Comparison of ENCODE assay signal across 9 cellular contexts in genomic region chr6:145148392-145149175, GRCh38.
DNase-seq lines count a peak whose midpoint lies in the region; ATAC-seq and TF ChIP-seq lines count a peak whose summit lies in the region.
"Had no signal": no experiment of that assay in that cellular context is flagged by ENCODE, and none has a peak within 500 bp of the region (broad histone marks: within the 10 kb centered on the region; RNA-seq: fewer than 3 reads in every experiment).

No MANE protein-coding gene starts in this region.

- TF ChIP-seq EP300 in tibial nerve (IDR thresholded peaks at IDR 0.05): no peak

- WGBS in tibial nerve, 2 donors: 56 to 58% methylated on average over 4 of the region's 4 CpGs

- TF ChIP-seq POLR2A in gastrocnemius medialis (IDR thresholded peaks at IDR 0.05) (no peak), tibial nerve (IDR thresholded peaks at IDR 0.05) (no peak)

- H4K20me1 ChIP-seq in Karpas-422 (ENCODE audit: insufficient read depth, low read depth, low read length): no peaks in the 10 kb centered on the region

- in situ Hi-C loops in gastrocnemius medialis (cut with MboI; ENCODE audit: low sequenced_read_pairs in 4 of 4): no loop called here

- no peak overlapping the region for H2AFZ ChIP-seq in Karpas-422 (ENCODE audit: low read length)

- TF ChIP-seq CTCF in activated CD8-positive, alpha-beta T cell treated with anti-CD3 and anti-CD28 coated beads for 36 hours (IDR thresholded peaks at IDR 0.05): no peak
- TF ChIP-seq CTCF in gastrocnemius medialis (IDR thresholded peaks at IDR 0.05 in 4 of 5, conservative IDR thresholded peaks at IDR 0.05 in 1 of 5) (no peak), tibial nerve (IDR thresholded peaks at IDR 0.05) (no peak)

- H3K36me3 ChIP-seq in Karpas-422 (ENCODE audit: insufficient read depth, low read length) (no peaks in the 10 kb centered on the region), gastrocnemius medialis (no peaks in the 10 kb centered on the region), tibial nerve (no peaks in the 10 kb centered on the region)

- CTCF ChIA-PET in activated CD8-positive, alpha-beta T cell treated with anti-CD3 and anti-CD28 coated beads for 36 hours (lab: Charles Lee): no interaction called here
- CTCF ChIA-PET in activated CD8-positive, alpha-beta T cell treated with anti-CD3 and anti-CD28 coated beads, Interleukin-2, amount 10 ng/mL, durations not matched to agents 7 days and 5 days (lab: Charles Lee): no interaction called here

- no peak for ATAC-seq in activated CD8-positive, alpha-beta T cell treated with anti-CD3 and anti-CD28 coated beads for 36 hours
- no peak for ATAC-seq in activated CD8-positive, alpha-beta T cell treated with anti-CD3 and anti-CD28 coated beads, Interleukin-2, amount 10 ng/mL, durations not matched to agents 7 days and 5 days
- peak; percentile 87 to 96 for ATAC-seq in gastrocnemius medialis

- no peak overlapping the region for H3K27ac ChIP-seq in Karpas-422 (ENCODE audit: low read length)
- H3K27ac ChIP-seq in gastrocnemius medialis: peak overlapping the region; percentile 24 to 52 (median 32)
- no peak overlapping the region for H3K27ac ChIP-seq in tibial nerve
- H3K27ac ChIP-seq: VCaP had no signal

- H3K9ac ChIP-seq in Karpas-422 (ENCODE audit: low read length): no peak overlapping the region

- H3K27me3 Mint-ChIP-seq in activated CD8-positive, alpha-beta T cell treated with anti-CD3 and anti-CD28 coated beads for 36 hours: peaks cover 6% of the 10 kb centered on the region
- peaks cover 2% of the 10 kb centered on the region for H3K27me3 Mint-ChIP-seq in activated CD8-positive, alpha-beta T cell treated with anti-CD3 and anti-CD28 coated beads, Interleukin-2, amount 10 ng/mL, durations not matched to agents 7 days and 5 days (ENCODE audit: low read depth)

- no peak overlapping the region for H3K4me3 Mint-ChIP-seq in activated CD8-positive, alpha-beta T cell treated with anti-CD3 and anti-CD28 coated beads for 36 hours
- no peak overlapping the region for H3K4me3 Mint-ChIP-seq in activated CD8-positive, alpha-beta T cell treated with anti-CD3 and anti-CD28 coated beads, Interleukin-2, amount 10 ng/mL, durations not matched to agents 7 days and 5 days

- no peak overlapping the region for H3K27ac Mint-ChIP-seq in activated CD8-positive, alpha-beta T cell treated with anti-CD3 and anti-CD28 coated beads for 36 hours
- H3K27ac Mint-ChIP-seq in activated CD8-positive, alpha-beta T cell treated with anti-CD3 and anti-CD28 coated beads, Interleukin-2, amount 10 ng/mL, durations not matched to agents 7 days and 5 days: no peak overlapping the region

- no peaks in the 10 kb centered on the region for H3K79me2 ChIP-seq in Karpas-422 (ENCODE audit: low read length)

- H3K4me1 Mint-ChIP-seq in activated CD8-positive, alpha-beta T cell treated with anti-CD3 and anti-CD28 coated beads for 36 hours (ENCODE audit: low read depth): no peaks in the 10 kb centered on the region
- H3K4me1 Mint-ChIP-seq in activated CD8-positive, alpha-beta T cell treated with anti-CD3 and anti-CD28 coated beads, Interleukin-2, amount 10 ng/mL, durations not matched to agents 7 days and 5 days (ENCODE audit: low read depth): no peaks in the 10 kb centered on the region

- no peaks in the 10 kb centered on the region for H3K36me3 Mint-ChIP-seq in activated CD8-positive, alpha-beta T cell treated with anti-CD3 and anti-CD28 coated beads for 36 hours (ENCODE audit: low read depth)
- H3K36me3 Mint-ChIP-seq in activated CD8-positive, alpha-beta T cell treated with anti-CD3 and anti-CD28 coated beads, Interleukin-2, amount 10 ng/mL, durations not matched to agents 7 days and 5 days (ENCODE audit: low read depth): no peaks in the 10 kb centered on the region

- peak; percentile 2 for DNase-seq in activated CD8-positive, alpha-beta T cell treated with anti-CD3 and anti-CD28 coated beads for 36 hours
- DNase-seq in activated CD8-positive, alpha-beta T cell treated with anti-CD3 and anti-CD28 coated beads, Interleukin-2, amount 10 ng/mL, durations not matched to agents 7 days and 5 days: no peak
- DNase-seq in Karpas-422 (peak; percentile 46), brain pericyte (ENCODE audit: low read depth, low spot score) (peak; percentile 43), gastrocnemius medialis (peak; percentile 31 to 68), hippocampal formation (lab: John Stamatoyannopoulos, UW) (no peak), NCI-H2227 treated with DMSO at 0.1 percent for 48 hours (lab: John Stamatoyannopoulos, UW) (no peak), tibial nerve (ENCODE audit: low spot score in 2 of 2) (no peak)

- H3K4me1 ChIP-seq in Karpas-422 (ENCODE audit: low read length): peaks cover 4% of the 10 kb centered on the region
- peaks cover 8% of the 10 kb centered on the region in 2 donors for H3K4me1 ChIP-seq in gastrocnemius medialis
- no peaks in the 10 kb centered on the region for H3K4me1 ChIP-seq in tibial nerve

- H3K9me3 ChIP-seq in Karpas-422 (ENCODE audit: low read length) (no peaks in the 10 kb centered on the region), gastrocnemius medialis (no peaks in the 10 kb centered on the region), tibial nerve (no peaks in the 10 kb centered on the region)

- H3K9me2 ChIP-seq in Karpas-422 (replicated peaks; ENCODE audit: insufficient read depth, low read length): no peaks in the 10 kb centered on the region

- no peak overlapping the region for H3K4me2 ChIP-seq in Karpas-422 (ENCODE audit: low read depth, low read length, poor library complexity, severe bottlenecking)

- POLR2A ChIA-PET in activated CD8-positive, alpha-beta T cell treated with anti-CD3 and anti-CD28 coated beads for 36 hours (lab: Charles Lee): no interaction called here
- POLR2A ChIA-PET in activated CD8-positive, alpha-beta T cell treated with anti-CD3 and anti-CD28 coated beads, Interleukin-2, amount 10 ng/mL, durations not matched to agents 7 days and 5 days (lab: Charles Lee): no interaction called here

- H3K27me3 ChIP-seq in Karpas-422 (ENCODE audit: low read length): peaks cover 3% of the 10 kb centered on the region; the same call in 1 of the 2 replicates
- H3K27me3 ChIP-seq in gastrocnemius medialis: no peaks in the 10 kb centered on the region
- no peaks in the 10 kb centered on the region for H3K27me3 ChIP-seq in tibial nerve

- intact Hi-C loops in activated CD8-positive, alpha-beta T cell treated with anti-CD3 and anti-CD28 coated beads for 36 hours (cut with micrococcal nuclease): no loop called here
- intact Hi-C loops in gastrocnemius medialis (cut with DNase I; ENCODE audit: low total_unique reads): no loop called here

- H3K4me3 ChIP-seq in Karpas-422 (ENCODE audit: low read length) (no peak overlapping the region), gastrocnemius medialis (no peak overlapping the region), tibial nerve (no peak overlapping the region)

- no peaks in the 10 kb centered on the region for H3K9me3 Mint-ChIP-seq in activated CD8-positive, alpha-beta T cell treated with anti-CD3 and anti-CD28 coated beads for 36 hours
- no peaks in the 10 kb centered on the region for H3K9me3 Mint-ChIP-seq in activated CD8-positive, alpha-beta T cell treated with anti-CD3 and anti-CD28 coated beads, Interleukin-2, amount 10 ng/mL, durations not matched to agents 7 days and 5 days (ENCODE audit: insufficient read depth)

Comparison
In these comparisons a context has a peak if more than half of its experiments do, and no peak if none do; other contexts are left out.
1. DNase-seq: peak in activated CD8-positive, alpha-beta T cell treated with anti-CD3 and anti-CD28 coated beads for 36 hours (single experiment), Karpas-422 (single experiment), brain pericyte (single experiment) and gastrocnemius medialis (2 of 2); none in activated CD8-positive, alpha-beta T cell treated with anti-CD3 and anti-CD28 coated beads, Interleukin-2, amount 10 ng/mL, durations not matched to agents 7 days and 5 days (single experiment), hippocampal formation (0 of 2), NCI-H2227 treated with DMSO at 0.1 percent for 48 hours (single experiment) and tibial nerve (0 of 2).
2. ATAC-seq: peak in gastrocnemius medialis (2 of 2); none in activated CD8-positive, alpha-beta T cell treated with anti-CD3 and anti-CD28 coated beads for 36 hours (single experiment) and activated CD8-positive, alpha-beta T cell treated with anti-CD3 and anti-CD28 coated beads, Interleukin-2, amount 10 ng/mL, durations not matched to agents 7 days and 5 days (single experiment).
3. H3K27ac ChIP-seq: peak in gastrocnemius medialis (4 of 4); none in Karpas-422 (single experiment) and tibial nerve (0 of 4).